10 cellular contexts compared by ENCODE assay signal in genomic region chr7:29883462-29884398, GRCh38.
DNase-seq lines count a peak whose midpoint lies in the region; ATAC-seq and TF ChIP-seq lines count a peak whose summit lies in the region.
"Had no signal": no experiment of that assay in that cellular context is flagged by ENCODE, and none has a peak within 500 bp of the region (broad histone marks: within the 10 kb centered on the region; RNA-seq: fewer than 3 reads in every experiment).

No MANE protein-coding gene starts in this region.

- WGBS in hepatocyte (ENCODE audit: low lambda C conversion rate, missing lambda C conversion rate): 33% methylated on average over 26 of the region's 46 CpGs
- WGBS in trophoblast cell (ENCODE audit: extremely low coverage, insufficient coverage, insufficient read length): no CpG with 5 or more reads among the region's 46 CpGs

- no peak overlapping the region for H4K12ac ChIP-seq in trophoblast cell (ENCODE audit: low read depth, low read length)

- H3K4me3 ChIP-seq in hepatocyte (no peak overlapping the region), trophoblast cell (ENCODE audit: low read depth, low read length) (no peak overlapping the region)
- H3K4me3 ChIP-seq: SK-N-MC had no signal

- H3K4ac ChIP-seq in trophoblast cell (ENCODE audit: low read depth, low read length): no peak overlapping the region

- no peak for ATAC-seq in HG03108 (IDR thresholded peaks at IDR 0.05; ENCODE audit: unreplicated experiment)

- H3K4me1 ChIP-seq in hepatocyte (ENCODE audit: insufficient read depth) (peaks cover 4% of the 10 kb centered on the region), trophoblast cell (ENCODE audit: control insufficient read depth in 1 of 2, insufficient read depth in 2 of 2, low read length in 2 of 2) (peaks cover 2 to 4% of the 10 kb centered on the region in 2 experiments)

- no peaks in the 10 kb centered on the region for H4K20me1 ChIP-seq in hepatocyte (ENCODE audit: insufficient read depth, poor library complexity, severe bottlenecking)

- no peak for TF ChIP-seq CTCF in hepatocyte (IDR thresholded peaks at IDR 0.05; ENCODE audit: poor library complexity)

- H3K18ac ChIP-seq in trophoblast cell (ENCODE audit: low read length): no peak overlapping the region

- no peak overlapping the region for H3K27ac ChIP-seq in hepatocyte
- H3K27ac ChIP-seq in trophoblast cell (ENCODE audit: low read depth, low read length): no peak overlapping the region

- H4K8ac ChIP-seq in trophoblast cell (ENCODE audit: low read depth, low read length): no peak overlapping the region

- no peak overlapping the region for H2BK12ac ChIP-seq in trophoblast cell (ENCODE audit: low read length)

- H3K9ac ChIP-seq in trophoblast cell (ENCODE audit: low read length): no peak overlapping the region

- peak overlapping the region; percentile 35 for H2AFZ ChIP-seq in hepatocyte
- no peak overlapping the region for H2AFZ ChIP-seq in trophoblast cell (ENCODE audit: insufficient read depth, low read length, poor library complexity)

- H3K79me2 ChIP-seq in hepatocyte (no peaks in the 10 kb centered on the region), trophoblast cell (ENCODE audit: control insufficient read depth, insufficient read depth, low read length, poor library complexity) (no peaks in the 10 kb centered on the region)

- H3K79me1 ChIP-seq in trophoblast cell (ENCODE audit: low read length): no peaks in the 10 kb centered on the region

- H3K36me3 ChIP-seq in hepatocyte (replicated peaks; ENCODE audit: insufficient read depth, low read depth) (no peaks in the 10 kb centered on the region), trophoblast cell (ENCODE audit: control insufficient read depth in 1 of 2, insufficient read depth in 2 of 2, low read length in 2 of 2) (no peaks in the 10 kb centered on the region)

- no peaks in the 10 kb centered on the region for H3K9me2 ChIP-seq in hepatocyte (replicated peaks; ENCODE audit: insufficient read depth)

- no peak overlapping the region for H2AK5ac ChIP-seq in trophoblast cell (ENCODE audit: low read length)

- peak overlapping the region; percentile 77 for H3K4me2 ChIP-seq in hepatocyte
- H3K4me2 ChIP-seq in trophoblast cell (ENCODE audit: low read length): peak overlapping the region; percentile 42

- no peak overlapping the region for H2BK120ac ChIP-seq in trophoblast cell (ENCODE audit: insufficient read depth, low read length, poor library complexity)

- H2BK5ac ChIP-seq in trophoblast cell (ENCODE audit: low read depth, low read length, poor library complexity): no peak overlapping the region

- H3K9me3 ChIP-seq in hepatocyte (ENCODE audit: low read depth) (no peaks in the 10 kb centered on the region), trophoblast cell (ENCODE audit: insufficient read depth, low read depth, low read length) (peaks cover 2% of the 10 kb centered on the region)

- no peak overlapping the region for H4K91ac ChIP-seq in trophoblast cell (ENCODE audit: low read depth, low read length)

- no peak overlapping the region for H3K23ac ChIP-seq in trophoblast cell (ENCODE audit: low read length)

- no peak overlapping the region for H3K14ac ChIP-seq in trophoblast cell (ENCODE audit: low read length)

- H3K27me3 ChIP-seq in hepatocyte (no peaks in the 10 kb centered on the region), trophoblast cell (ENCODE audit: insufficient read depth, low read length) (peaks cover 5% of the 10 kb centered on the region)

- DNase-seq in DMS53 treated with DMSO at 0.1 percent for 48 hours (lab: John Stamatoyannopoulos, UW; ENCODE audit: unreplicated experiment) (peak; percentile 22), NCI-H748 (lab: John Stamatoyannopoulos, UW; ENCODE audit: unreplicated experiment) (peak; percentile 87), hepatocyte (ENCODE audit: low spot score) (peak; percentile 21), trophoblast cell (no peak), inferior parietal cortex (ENCODE audit: extremely low spot score) (no peak), KG1 (lab: John Stamatoyannopoulos, UW) (no peak), superior temporal gyrus (ENCODE audit: extremely low spot score) (no peak)
- DNase-seq: activated T-cell treated with anti-CD3 and anti-CD28 coated beads for 4 hours had no signal

Comparison
In these comparisons a context has a peak if more than half of its experiments do, and no peak if none do; other contexts are left out.
1. DNase-seq: peak in DMS53 treated with DMSO at 0.1 percent for 48 hours (single experiment), NCI-H748 (single experiment) and hepatocyte (single experiment); none in trophoblast cell (0 of 2), inferior parietal cortex (single experiment), KG1 (single experiment) and superior temporal gyrus (single experiment).